In the genomic region with DNA sequence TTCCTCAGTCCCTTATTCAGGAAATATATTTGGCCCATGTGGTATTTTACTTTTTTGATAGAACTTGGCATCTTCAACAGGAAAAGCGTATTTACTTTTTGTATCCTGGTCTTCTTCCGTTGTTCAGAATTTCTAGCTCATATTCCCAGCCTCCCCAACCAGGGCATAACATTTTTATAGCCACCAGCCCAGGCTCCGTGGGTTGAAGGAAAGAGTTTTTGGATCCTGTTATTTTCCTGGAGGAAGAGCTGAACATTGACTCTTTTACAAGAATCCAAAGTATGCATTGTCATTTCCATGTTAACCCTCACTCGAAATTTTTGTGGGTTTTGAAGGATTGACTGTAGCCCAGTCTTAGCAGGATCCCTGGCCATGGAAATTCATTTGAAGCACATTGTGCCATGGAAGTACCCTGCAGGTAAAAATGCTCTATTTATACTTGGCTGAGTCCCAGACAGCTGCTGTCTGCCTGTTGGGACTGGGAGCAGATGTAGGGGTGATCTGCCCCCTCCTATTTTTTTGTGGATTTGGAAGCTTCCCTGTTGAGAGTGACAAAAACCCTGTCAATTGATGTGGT, we compare ENCODE assay signal across 10 cellular contexts.
DNase-seq lines count a peak whose midpoint lies in the region; ATAC-seq, FAIRE-seq and TF ChIP-seq lines count a peak whose summit lies in the region.
"Had no signal": no experiment of that assay in that cellular context is flagged by ENCODE, and none has a peak within 500 bp of the region (broad histone marks: within the 10 kb centered on the region; RNA-seq: fewer than 3 reads in every experiment).

No MANE protein-coding gene starts in this region.

- H3K4me3 ChIP-seq in A549 (no peak overlapping the region), iPS-18a (ENCODE audit: low read length) (peak overlapping the region; percentile 8)
- H3K4me3 ChIP-seq in CD8-positive, alpha-beta T cell (ENCODE audit: low read depth, low read length) = no peak overlapping the region
- H3K4me3 ChIP-seq: right lobe of liver, thoracic aorta had no signal

- FAIRE-seq in A549 (lab: Jason Lieb, UNC) = no peak

- intact Hi-C loops in CD8-positive, alpha-beta T cell (cut with DNase I, micrococcal nuclease) = no loop called here

- 39% methylated on average over 4 of the region's 4 CpGs for WGBS in A549 (ENCODE audit: missing lambda C conversion rate)

- H3K9ac ChIP-seq in iPS-18a (ENCODE audit: low read length) = no peak overlapping the region

- no peaks in the 10 kb centered on the region for H3K27me3 ChIP-seq in iPS-18a (ENCODE audit: control insufficient read depth, insufficient read depth, low read length)
- H3K27me3 ChIP-seq in CD8-positive, alpha-beta T cell (ENCODE audit: insufficient read depth, low read length) = no peaks in the 10 kb centered on the region
- H3K27me3 ChIP-seq: right lobe of liver had no signal

- ATAC-seq in A549 = no peak; a peak in 1 of 6 replicates
- ATAC-seq in CD8-positive, alpha-beta T cell = no peak

- no peaks in the 10 kb centered on the region for H3K36me3 ChIP-seq in iPS-18a (ENCODE audit: control insufficient read depth, low read depth, low read length)
- H3K36me3 ChIP-seq in CD8-positive, alpha-beta T cell (ENCODE audit: insufficient read depth, low read length) = no peaks in the 10 kb centered on the region
- H3K36me3 ChIP-seq: right lobe of liver, thoracic aorta had no signal

- TF ChIP-seq CTCF in A549 (IDR thresholded peaks at IDR 0.05) = no peak
- TF ChIP-seq CTCF in VCaP (conservative IDR thresholded peaks at IDR 0.05) = no peak
- no peak for TF ChIP-seq CTCF in CD8-positive, alpha-beta T cell (IDR thresholded peaks at IDR 0.05)

- no peak overlapping the region for H3K27ac Mint-ChIP-seq in CD8-positive, alpha-beta T cell

- TF ChIP-seq EP300 in A549 (IDR thresholded peaks at IDR 0.05) = no peak

- no peaks in the 10 kb centered on the region for H3K9me3 Mint-ChIP-seq in CD8-positive, alpha-beta T cell

- TF ChIP-seq RAD21 in A549 (conservative IDR thresholded peaks at IDR 0.05 in 1 of 2, IDR thresholded peaks at IDR 0.05 in 1 of 2) = no peak

- H3K4me1 ChIP-seq in A549 (peaks cover 63% of the 10 kb centered on the region), iPS-18a (ENCODE audit: control insufficient read depth, low read depth, low read length) (peaks cover 24% of the 10 kb centered on the region)
- H3K4me1 ChIP-seq in CD8-positive, alpha-beta T cell (ENCODE audit: insufficient read depth, low read length) = peaks cover 72% of the 10 kb centered on the region

- TF ChIP-seq POLR2A in A549 (IDR thresholded peaks at IDR 0.05; ENCODE audit: low read length) = no peak

- peaks cover 85% of the 10 kb centered on the region for H3K4me1 Mint-ChIP-seq in CD8-positive, alpha-beta T cell (ENCODE audit: low read depth)

- H3K27ac ChIP-seq in A549 (no peak overlapping the region; a peak in 1 of 6 replicates), VCaP (peak overlapping the region; percentile 70), iPS-18a (ENCODE audit: low read length) (no peak overlapping the region)
- H3K27ac ChIP-seq in CD8-positive, alpha-beta T cell (ENCODE audit: low read depth, low read length) = no peak overlapping the region
- H3K27ac ChIP-seq: thoracic aorta had no signal

- POLR2A ChIA-PET in A549 (lab: Yijun Ruan, JAX) = no interaction called here
- POLR2A ChIA-PET in CD8-positive, alpha-beta T cell (lab: Charles Lee) = interaction anchor here (1.2 kb wide), 1 partner anchor 11 kb away, joined by 3 read pairs; no protein-coding TSS in a partner anchor

- no peaks in the 10 kb centered on the region for H3K36me3 Mint-ChIP-seq in CD8-positive, alpha-beta T cell

- DNase-seq in A549 (ENCODE audit: low read depth in 1 of 2, low spot score in 1 of 2) (no peak), HK-2 (ENCODE audit: unreplicated experiment) (peak; percentile 26), putamen (ENCODE audit: low spot score) (no peak), RKO (ENCODE audit: low spot score) (no peak)
- no peak for DNase-seq in CD8-positive, alpha-beta T cell
- no peak for DNase-seq in NK-92 treated with Interleukin-12 subunit alpha and Interleukin-12 subunit beta, amount 100 ng/mL, for 24 hours (lab: John Stamatoyannopoulos, UW)
- DNase-seq: right lobe of liver had no signal

- H3K27me3 Mint-ChIP-seq in CD8-positive, alpha-beta T cell (ENCODE audit: low read depth) = no peaks in the 10 kb centered on the region

- peak overlapping the region; percentile 17 for H3K4me2 ChIP-seq in A549

- H3K4me3 Mint-ChIP-seq in CD8-positive, alpha-beta T cell = no peak overlapping the region

- H3K9me3 ChIP-seq in A549 (no peaks in the 10 kb centered on the region), iPS-18a (ENCODE audit: control insufficient read depth, low read depth, low read length) (no peaks in the 10 kb centered on the region)
- no peaks in the 10 kb centered on the region for H3K9me3 ChIP-seq in CD8-positive, alpha-beta T cell (ENCODE audit: low read length)
- H3K9me3 ChIP-seq: right lobe of liver, thoracic aorta had no signal

- CTCF ChIA-PET in A549 (lab: Yijun Ruan, JAX) = interaction anchor here (0.5 to 1.6 kb wide), 3 partner anchors 112 to 183 kb away, joined by 3 to 7 read pairs (median 5); no protein-coding TSS in a partner anchor
- CTCF ChIA-PET in CD8-positive, alpha-beta T cell (lab: Charles Lee) = interaction anchor here (1.1 kb wide), 1 partner anchor 183 kb away, joined by 5 read pairs; no protein-coding TSS in a partner anchor

TF ChIP-seq in A549, 52 proteins besides CTCF, POLR2A, EP300 and RAD21:
- TF ChIP-seq EHF (CRISPR knock-in tag; IDR thresholded peaks at IDR 0.05) = no peak
- TF ChIP-seq RFX5 (IDR thresholded peaks at IDR 0.05) = no peak
- no peak for TF ChIP-seq BHLHE40 (IDR thresholded peaks at IDR 0.05; ENCODE audit: low read depth, low read length)
- no peak for TF ChIP-seq ZNF302 (CRISPR knock-in tag; IDR thresholded peaks at IDR 0.05)
- TF ChIP-seq PHF8 (IDR thresholded peaks at IDR 0.05; ENCODE audit: borderline replicate concordance, low read depth) = no peak
- TF ChIP-seq CBX2 (IDR thresholded peaks at IDR 0.05; ENCODE audit: borderline replicate concordance, low read depth) = no peak
- no peak for TF ChIP-seq NR3C1 (IDR thresholded peaks at IDR 0.05)
- TF ChIP-seq SMC3 (IDR thresholded peaks at IDR 0.05) = no peak
- TF ChIP-seq CHD2 (IDR thresholded peaks at IDR 0.05; ENCODE audit: low read length, partially characterized antibody) = no peak
- TF ChIP-seq FOSL2 (IDR thresholded peaks at IDR 0.05) = no peak
- TF ChIP-seq FOSL2 (CRISPR knock-in tag; IDR thresholded peaks at IDR 0.05) = no peak
- no peak for TF ChIP-seq NFE2L2 (conservative IDR thresholded peaks at IDR 0.05; ENCODE audit: low read length)
- no peak for TF ChIP-seq ZFP36 (IDR thresholded peaks at IDR 0.05; ENCODE audit: borderline replicate concordance, partially characterized antibody)
- TF ChIP-seq MYC (IDR thresholded peaks at IDR 0.05; ENCODE audit: borderline replicate concordance, low read length) = no peak
- TF ChIP-seq, protein P1, sequence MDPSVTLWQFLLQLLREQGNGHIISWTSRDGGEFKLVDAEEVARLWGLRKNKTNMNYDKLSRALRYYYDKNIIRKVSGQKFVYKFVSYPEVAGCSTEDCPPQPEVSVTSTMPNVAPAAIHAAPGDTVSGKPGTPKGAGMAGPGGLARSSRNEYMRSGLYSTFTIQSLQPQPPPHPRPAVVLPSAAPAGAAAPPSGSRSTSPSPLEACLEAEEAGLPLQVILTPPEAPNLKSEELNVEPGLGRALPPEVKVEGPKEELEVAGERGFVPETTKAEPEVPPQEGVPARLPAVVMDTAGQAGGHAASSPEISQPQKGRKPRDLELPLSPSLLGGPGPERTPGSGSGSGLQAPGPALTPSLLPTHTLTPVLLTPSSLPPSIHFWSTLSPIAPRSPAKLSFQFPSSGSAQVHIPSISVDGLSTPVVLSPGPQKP (IDR thresholded peaks at IDR 0.05; ENCODE audit: low read depth, low read length) = no peak
- no peak for TF ChIP-seq ESRRA (IDR thresholded peaks at IDR 0.05; ENCODE audit: borderline replicate concordance, low read length)
- TF ChIP-seq RCOR1 (IDR thresholded peaks at IDR 0.05; ENCODE audit: low read depth, low read length) = no peak
- no peak for TF ChIP-seq MAZ (IDR thresholded peaks at IDR 0.05; ENCODE audit: borderline replicate concordance, low read depth, low read length)
- no peak for TF ChIP-seq NPAS2 (CRISPR knock-in tag; IDR thresholded peaks at IDR 0.05; ENCODE audit: borderline replicate concordance)
- TF ChIP-seq, protein P2, sequence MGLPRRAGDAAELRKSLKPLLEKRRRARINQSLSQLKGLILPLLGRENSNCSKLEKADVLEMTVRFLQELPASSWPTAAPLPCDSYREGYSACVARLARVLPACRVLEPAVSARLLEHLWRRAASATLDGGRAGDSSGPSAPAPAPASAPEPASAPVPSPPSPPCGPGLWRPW (IDR thresholded peaks at IDR 0.05) = no peak
